ENCODE assay signal across 12 cellular contexts in the genomic region with DNA sequence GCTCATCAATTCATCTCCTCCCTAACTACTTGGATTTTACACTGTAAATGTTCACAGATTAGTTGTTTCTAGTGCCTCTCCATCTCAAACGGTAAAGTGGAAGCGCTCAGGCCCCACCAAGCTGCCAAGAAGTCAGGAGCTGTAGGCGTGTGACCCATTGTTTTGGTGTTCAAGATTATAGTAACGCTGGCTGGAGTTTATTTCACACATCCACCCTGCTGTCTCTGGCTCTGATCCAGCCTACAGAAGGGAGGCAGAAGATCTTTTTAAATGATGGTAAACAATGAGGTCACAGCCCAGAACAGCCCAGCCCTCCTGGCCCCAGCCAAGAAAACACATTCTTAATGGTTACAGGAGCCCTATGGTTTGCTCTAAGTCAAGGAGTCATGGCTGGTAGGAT. TPM values are rescaled to one million over a fixed set of nuclear protein-coding genes. Genes with fewer than 3 reads are reported as not detected.
DNase-seq lines count a peak whose midpoint lies in the region; ATAC-seq, FAIRE-seq and TF ChIP-seq lines count a peak whose summit lies in the region.
"Had no signal": no experiment of that assay in that cellular context is flagged by ENCODE, and none has a peak within 500 bp of the region (broad histone marks: within the 10 kb centered on the region; RNA-seq: fewer than 3 reads in every experiment).

No MANE protein-coding gene starts in this region.

- H3K36me3 Mint-ChIP-seq in activated T-helper 17 cell treated with anti-CD3 and anti-CD28 coated beads, Interleukin-2, amount 50 U/mL, for 72 hours (ENCODE audit: low read depth) = no peaks in the 10 kb centered on the region

- H3K9me3 Mint-ChIP-seq in activated T-helper 17 cell treated with anti-CD3 and anti-CD28 coated beads, Interleukin-2, amount 50 U/mL, for 72 hours = peaks cover 9% of the 10 kb centered on the region

- intact Hi-C loops in heart right ventricle (cut with DNase I) = no loop called here

- H3K4me3 ChIP-seq in heart right ventricle = no peak overlapping the region
- H3K4me3 ChIP-seq in skeletal muscle tissue (ENCODE audit: low read length in 3 of 3) = no peak overlapping the region
- H3K4me3 ChIP-seq: GM12878 had no signal

- TF ChIP-seq CTCF in heart right ventricle (IDR thresholded peaks at IDR 0.05) = no peak

- no peak overlapping the region for H3K27ac Mint-ChIP-seq in activated T-helper 17 cell treated with anti-CD3 and anti-CD28 coated beads, Interleukin-2, amount 50 U/mL, for 72 hours
- H3K27ac Mint-ChIP-seq: stimulated activated naive CD8-positive, alpha-beta T cell treated with anti-CD3 and anti-CD28 coated beads, Interleukin-15, Interleukin-2, amounts not matched to agents 100 ng/mL and 50 ng/mL, for 24 hours had no signal

- no peak for FAIRE-seq in GM12891 (lab: Jason Lieb, UNC)
- FAIRE-seq: GM12878 had no signal

- H3K9ac ChIP-seq in skeletal muscle tissue (ENCODE audit: low read depth in 1 of 3, low read length in 3 of 3) = no peak overlapping the region

- WGBS in heart right ventricle, 2 donors = 9 to 22% methylated on average over 4 of the region's 4 CpGs

- peaks cover 5% of the 10 kb centered on the region for H3K27me3 Mint-ChIP-seq in activated T-helper 17 cell treated with anti-CD3 and anti-CD28 coated beads, Interleukin-2, amount 50 U/mL, for 72 hours

- no peaks in the 10 kb centered on the region for H3K27me3 ChIP-seq in heart right ventricle
- no peaks in the 10 kb centered on the region for H3K27me3 ChIP-seq in skeletal muscle tissue (ENCODE audit: control insufficient read depth in 3 of 3, insufficient read depth in 3 of 3, low read length in 3 of 3)

- DNase-seq in GM04504 (ENCODE audit: low read depth) (peak; percentile 90), amniotic epithelial cell (ENCODE audit: low read depth) (peak; percentile 97), heart right ventricle (peak; percentile 54 to 80), dedifferentiated amniotic fluid mesenchymal stem cell (ENCODE audit: extremely low spot score) (no peak), GM12891 (ENCODE audit: insufficient read length, low spot score) (no peak)
- DNase-seq: activated naive CD4-positive, alpha-beta T cell treated with Interleukin-2 at 50 U/mL for 16 hours; mesendoderm had no signal

- TF ChIP-seq POLR2A in GM12891 (IDR thresholded peaks at IDR 0.05; ENCODE audit: low read depth, low read length) = no peak

- H3K9me3 ChIP-seq in heart right ventricle (peaks cover 0 to 18% (median 5%) of the 10 kb centered on the region in 11 donors), skeletal muscle tissue (ENCODE audit: control insufficient read depth in 3 of 3, low read length in 3 of 3) (no peaks in the 10 kb centered on the region)

- H3K4me1 ChIP-seq in heart right ventricle (peaks cover 7 to 41% (median 28%) of the 10 kb centered on the region in 9 donors), skeletal muscle tissue (ENCODE audit: control insufficient read depth in 3 of 3, insufficient read depth in 3 of 3, low read length in 3 of 3) (peaks cover 21 to 34% (median 29%) of the 10 kb centered on the region in 3 donors)

- H3K27ac ChIP-seq in heart right ventricle = peak overlapping the region in 8 of 10 donors; percentile 4 to 65 (median 54)
- peak overlapping the region; percentile 76 for H3K27ac ChIP-seq in skeletal muscle tissue (ENCODE audit: low read depth, low read length)

- peaks cover 5% of the 10 kb centered on the region for H3K4me1 Mint-ChIP-seq in activated T-helper 17 cell treated with anti-CD3 and anti-CD28 coated beads, Interleukin-2, amount 50 U/mL, for 72 hours

- H3K36me3 ChIP-seq in heart right ventricle (no peaks in the 10 kb centered on the region), skeletal muscle tissue (ENCODE audit: control insufficient read depth in 3 of 3, insufficient read depth in 3 of 3, low read length in 3 of 3) (no peaks in the 10 kb centered on the region)

- ATAC-seq in heart right ventricle (peak; percentile 86 to 94 (median 89)), GM19397 (IDR thresholded peaks at IDR 0.05; ENCODE audit: unreplicated experiment) (no peak)
- no peak for ATAC-seq in activated T-helper 17 cell treated with anti-CD3 and anti-CD28 coated beads, Interleukin-2, amount 50 U/mL, for 72 hours (replicated peaks)
- ATAC-seq: GM12878 had no signal

- H3K4me3 Mint-ChIP-seq in activated T-helper 17 cell treated with anti-CD3 and anti-CD28 coated beads, Interleukin-2, amount 50 U/mL, for 72 hours = no peak overlapping the region
- H3K4me3 Mint-ChIP-seq: stimulated activated naive CD8-positive, alpha-beta T cell treated with anti-CD3 and anti-CD28 coated beads, Interleukin-15, Interleukin-2, amounts not matched to agents 100 ng/mL and 50 ng/mL, for 24 hours had no signal

TF ChIP-seq in GM12891, 5 proteins besides CTCF, POLR2A, EP300 and RAD21:
- TF ChIP-seq TAF1 (IDR thresholded peaks at IDR 0.05; ENCODE audit: low read depth, low read length) (no peak), SPI1 (IDR thresholded peaks at IDR 0.05; ENCODE audit: low read depth, low read length) (no peak), POLR2AphosphoS5 (IDR thresholded peaks at IDR 0.05; ENCODE audit: low read depth, low read length) (no peak), PAX5 (IDR thresholded peaks at IDR 0.05; ENCODE audit: insufficient read depth, low read length, severe bottlenecking) (no peak), POU2F2 (IDR thresholded peaks at IDR 0.05; ENCODE audit: low read depth, low read length) (no peak)

RNA-seq across cellular contexts. Expression of gene GALNT15, which starts 25.7 kb away (rescaled TPM):
- total RNA-seq in heart right ventricle (10 to 100 TPM in 2 of 10 donors, 1 to 10 TPM in 6, under 1 TPM in 2; 0.55 to 30.5 (median 2.6) TPM), skeletal muscle tissue (3.7 TPM)
- 10 to 100 TPM in 1 of 2 donors, 1 to 10 TPM in 1; 8.0 to 10.9 TPM for polyA plus RNA-seq in heart right ventricle
- not detected for polyA plus RNA-seq in GM12891 (2012; ENCODE audit: low read depth, missing spikeins)
- total RNA-seq in activated T-helper 17 cell treated with anti-CD3 and anti-CD28 coated beads, Interleukin-2, amount 50 U/mL, for 72 hours = under 1 TPM in 1 of 2 donors, not detected in 1; 0.22 TPM

Comparison
In these comparisons a context has a peak if more than half of its experiments do, and no peak if none do; other contexts are left out.
1. DNase-seq: peak in GM04504 (single experiment), amniotic epithelial cell (single experiment) and heart right ventricle (2 of 2); none in dedifferentiated amniotic fluid mesenchymal stem cell (single experiment) and GM12891 (single experiment).
2. ATAC-seq: peak in heart right ventricle (8 of 8); none in GM19397 (single experiment) and activated T-helper 17 cell treated with anti-CD3 and anti-CD28 coated beads, Interleukin-2, amount 50 U/mL, for 72 hours (single experiment).